Comparison of ENCODE assay signal across 24 cellular contexts in the genomic region with DNA sequence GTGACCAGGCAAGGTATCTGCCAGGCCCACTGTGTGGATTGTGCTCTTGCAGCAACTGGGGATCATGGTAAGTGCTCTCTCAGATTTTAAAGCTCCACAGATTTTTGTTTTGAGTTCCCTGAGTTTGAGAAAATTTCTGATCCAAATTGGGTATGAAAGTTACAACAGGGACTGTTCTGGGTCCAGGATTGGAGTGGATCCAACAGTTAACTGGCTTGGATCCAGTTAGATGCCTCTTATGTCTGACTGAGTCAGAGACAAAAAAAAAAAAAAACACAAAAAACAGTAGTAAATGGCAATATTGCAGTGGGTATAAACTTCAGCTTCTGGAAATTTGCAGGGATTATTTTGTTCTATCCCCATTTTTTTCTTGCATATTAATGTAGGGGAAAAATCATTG.
"Had no signal": no experiment of that assay in that cellular context is flagged by ENCODE, and none has a peak within 500 bp of the region (broad histone marks: within the 10 kb centered on the region; RNA-seq: fewer than 3 reads in every experiment).

No MANE protein-coding gene starts in this region.

- H3K4me3 ChIP-seq: cardiac muscle cell, esophagus muscularis mucosa, left ventricle myocardium inferior, psoas muscle, skin epidermis, tibial artery had no signal

- H3K4me3 Mint-ChIP-seq: activated CD4-positive, alpha-beta memory T cell treated with anti-CD3 and anti-CD28 coated beads for 36 hours; activated naive CD8-positive, alpha-beta T cell treated with anti-CD3 and anti-CD28 coated beads for 36 hours; natural killer cell; stimulated activated naive CD8-positive, alpha-beta T cell treated with anti-CD3 and anti-CD28 coated beads, Interleukin-15, Interleukin-2, amounts not matched to agents 100 ng/mL and 50 ng/mL, for 24 hours; T-helper 17 cell had no signal

- H3K36me3 Mint-ChIP-seq: activated CD4-positive, alpha-beta memory T cell treated with anti-CD3 and anti-CD28 coated beads for 36 hours; activated naive CD8-positive, alpha-beta T cell treated with anti-CD3 and anti-CD28 coated beads for 36 hours had no signal

- H3K27ac Mint-ChIP-seq: activated CD4-positive, alpha-beta memory T cell treated with anti-CD3 and anti-CD28 coated beads for 36 hours; activated naive CD8-positive, alpha-beta T cell treated with anti-CD3 and anti-CD28 coated beads for 36 hours; natural killer cell; stimulated activated naive CD8-positive, alpha-beta T cell treated with anti-CD3 and anti-CD28 coated beads, Interleukin-15, Interleukin-2, amounts not matched to agents 100 ng/mL and 50 ng/mL, for 24 hours; T-helper 17 cell had no signal

- H3K27ac ChIP-seq: cardiac muscle cell, esophagus muscularis mucosa, left ventricle myocardium inferior, psoas muscle, skin epidermis, tibial artery had no signal

- H3K27me3 ChIP-seq: cardiac muscle cell, esophagus muscularis mucosa, tibial artery had no signal

- H3K4me1 Mint-ChIP-seq: activated naive CD8-positive, alpha-beta T cell treated with anti-CD3 and anti-CD28 coated beads for 36 hours; natural killer cell; T-helper 17 cell had no signal

- H3K4me1 ChIP-seq: esophagus muscularis mucosa, left ventricle myocardium inferior, psoas muscle had no signal

- H3K36me3 ChIP-seq: cardiac muscle cell, esophagus muscularis mucosa, left ventricle myocardium inferior, tibial artery had no signal

- H3K27me3 Mint-ChIP-seq: activated CD4-positive, alpha-beta memory T cell treated with anti-CD3 and anti-CD28 coated beads for 36 hours; activated naive CD8-positive, alpha-beta T cell treated with anti-CD3 and anti-CD28 coated beads for 36 hours; stimulated activated naive CD8-positive, alpha-beta T cell treated with anti-CD3 and anti-CD28 coated beads, Interleukin-15, Interleukin-2, amounts not matched to agents 100 ng/mL and 50 ng/mL, for 24 hours; T-helper 17 cell had no signal

- H3K9me3 ChIP-seq: esophagus muscularis mucosa, tibial artery had no signal

- DNase-seq: activated CD4-positive, alpha-beta memory T cell treated with anti-CD3 and anti-CD28 coated beads for 36 hours; activated CD4-positive, alpha-beta T cell treated with anti-CD3 and anti-CD28 coated beads for 4 hours; activated CD4-positive, CD25-positive, alpha-beta regulatory T cell; activated naive CD4-positive, alpha-beta T cell treated with Interleukin-2 at 50 U/mL for 16 hours; activated naive CD8-positive, alpha-beta T cell treated with anti-CD3 and anti-CD28 coated beads for 36 hours; activated T-cell treated with anti-CD3 and anti-CD28 coated beads, Interleukin-2, amount 50 U/mL, for 48 hours; amniotic stem cell; dermis blood vessel endothelial cell; effector CD8-positive, alpha-beta T cell; foreskin fibroblast; left ventricle myocardium inferior; midbrain; natural killer cell; psoas muscle; right cardiac atrium; stimulated activated CD4-positive, alpha-beta T cell treated with anti-CD3 and anti-CD28 coated beads, Interleukin-1b, Interleukin-23, amount 100 ng/mL, for 48 hours; substantia nigra; SW 1271; T-helper 17 cell; tibial artery had no signal

- ATAC-seq: natural killer cell, psoas muscle, right cardiac atrium, T-helper 17 cell had no signal
